In the genomic region with DNA sequence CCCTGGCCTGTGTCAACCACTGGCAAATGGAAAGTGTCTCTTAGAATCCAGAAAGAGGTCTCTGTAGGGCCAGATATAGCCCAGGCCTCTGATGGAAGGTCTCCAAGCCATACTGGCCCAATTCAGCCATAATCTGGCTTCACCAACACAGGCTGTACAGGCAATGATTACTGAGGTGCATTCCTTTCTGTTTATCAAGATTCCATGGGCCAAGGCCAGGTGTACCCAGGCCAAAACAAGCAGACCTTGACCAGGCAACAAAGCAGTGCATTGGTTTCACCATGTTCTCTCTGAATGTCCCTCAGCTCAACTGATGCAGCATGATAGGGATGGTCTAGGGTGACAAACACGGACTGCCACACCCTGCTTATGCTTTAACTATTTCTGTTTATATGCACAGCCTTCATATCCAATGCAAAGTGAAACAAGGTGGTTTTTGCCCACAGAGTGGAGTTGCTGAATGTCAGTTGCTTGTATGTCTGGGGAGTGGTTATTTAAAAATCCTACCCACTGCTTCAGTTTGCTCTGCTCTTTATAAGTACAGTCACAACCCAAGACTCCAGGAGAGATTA, we compare ENCODE assay signal across 1 cellular context.
TF ChIP-seq lines count a peak whose summit lies in the region.

No MANE protein-coding gene starts in this region.

TF ChIP-seq in HepG2, 621 proteins besides CTCF, POLR2A, EP300 and RAD21 (continued from another document and continues in another):
- TF ChIP-seq, protein P1, sequence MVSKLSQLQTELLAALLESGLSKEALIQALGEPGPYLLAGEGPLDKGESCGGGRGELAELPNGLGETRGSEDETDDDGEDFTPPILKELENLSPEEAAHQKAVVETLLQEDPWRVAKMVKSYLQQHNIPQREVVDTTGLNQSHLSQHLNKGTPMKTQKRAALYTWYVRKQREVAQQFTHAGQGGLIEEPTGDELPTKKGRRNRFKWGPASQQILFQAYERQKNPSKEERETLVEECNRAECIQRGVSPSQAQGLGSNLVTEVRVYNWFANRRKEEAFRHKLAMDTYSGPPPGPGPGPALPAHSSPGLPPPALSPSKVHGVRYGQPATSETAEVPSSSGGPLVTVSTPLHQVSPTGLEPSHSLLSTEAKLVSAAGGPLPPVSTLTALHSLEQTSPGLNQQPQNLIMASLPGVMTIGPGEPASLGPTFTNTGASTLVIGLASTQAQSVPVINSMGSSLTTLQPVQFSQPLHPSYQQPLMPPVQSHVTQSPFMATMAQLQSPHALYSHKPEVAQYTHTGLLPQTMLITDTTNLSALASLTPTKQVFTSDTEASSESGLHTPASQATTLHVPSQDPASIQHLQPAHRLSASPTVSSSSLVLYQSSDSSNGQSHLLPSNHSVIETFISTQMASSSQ (IDR thresholded peaks at IDR 0.05; ENCODE audit: low read depth): peak; percentile 73
- TF ChIP-seq, protein P1 (CRISPR knock-in tag; IDR thresholded peaks at IDR 0.05; ENCODE audit: borderline replicate concordance): peak; percentile 72; the same call in 1 of the 2 replicates
- TF ChIP-seq ZNF296 (CRISPR knock-in tag; conservative IDR thresholded peaks at IDR 0.05): no peak
- no peak for TF ChIP-seq NFIB (CRISPR knock-in tag; IDR thresholded peaks at IDR 0.05; ENCODE audit: borderline replicate concordance)
- TF ChIP-seq, protein P2, sequence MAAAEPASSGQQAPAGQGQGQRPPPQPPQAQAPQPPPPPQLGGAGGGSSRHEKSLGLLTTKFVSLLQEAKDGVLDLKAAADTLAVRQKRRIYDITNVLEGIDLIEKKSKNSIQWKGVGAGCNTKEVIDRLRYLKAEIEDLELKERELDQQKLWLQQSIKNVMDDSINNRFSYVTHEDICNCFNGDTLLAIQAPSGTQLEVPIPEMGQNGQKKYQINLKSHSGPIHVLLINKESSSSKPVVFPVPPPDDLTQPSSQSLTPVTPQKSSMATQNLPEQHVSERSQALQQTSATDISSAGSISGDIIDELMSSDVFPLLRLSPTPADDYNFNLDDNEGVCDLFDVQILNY (CRISPR knock-in tag; conservative IDR thresholded peaks at IDR 0.05): no peak
- TF ChIP-seq RFX3 (CRISPR knock-in tag; IDR thresholded peaks at IDR 0.05): no peak
- TF ChIP-seq ZNF607 (CRISPR knock-in tag; IDR thresholded peaks at IDR 0.05; ENCODE audit: borderline replicate concordance): peak; percentile 46; the same call in 1 of the 2 replicates
- TF ChIP-seq SKI (IDR thresholded peaks at IDR 0.05; ENCODE audit: partially characterized antibody): peak; percentile 73
- TF ChIP-seq ZNF780A (CRISPR knock-in tag; IDR thresholded peaks at IDR 0.05): no peak
- peak; percentile 90; the same call in 1 of the 2 replicates for TF ChIP-seq RXRA (CRISPR knock-in tag; IDR thresholded peaks at IDR 0.05)
- TF ChIP-seq, protein P3, sequence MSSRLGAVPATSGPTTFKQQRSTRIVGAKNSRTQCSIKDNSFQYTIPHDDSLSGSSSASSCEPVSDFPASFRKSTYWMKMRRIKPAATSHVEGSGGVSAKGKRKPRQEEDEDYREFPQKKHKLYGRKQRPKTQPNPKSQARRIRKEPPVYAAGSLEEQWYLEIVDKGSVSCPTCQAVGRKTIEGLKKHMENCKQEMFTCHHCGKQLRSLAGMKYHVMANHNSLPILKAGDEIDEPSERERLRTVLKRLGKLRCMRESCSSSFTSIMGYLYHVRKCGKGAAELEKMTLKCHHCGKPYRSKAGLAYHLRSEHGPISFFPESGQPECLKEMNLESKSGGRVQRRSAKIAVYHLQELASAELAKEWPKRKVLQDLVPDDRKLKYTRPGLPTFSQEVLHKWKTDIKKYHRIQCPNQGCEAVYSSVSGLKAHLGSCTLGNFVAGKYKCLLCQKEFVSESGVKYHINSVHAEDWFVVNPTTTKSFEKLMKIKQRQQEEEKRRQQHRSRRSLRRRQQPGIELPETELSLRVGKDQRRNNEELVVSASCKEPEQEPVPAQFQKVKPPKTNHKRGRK (CRISPR knock-in tag; IDR thresholded peaks at IDR 0.05): no peak
- no peak for TF ChIP-seq ZFP82 (CRISPR knock-in tag; IDR thresholded peaks at IDR 0.05; ENCODE audit: borderline replicate concordance)
- no peak for TF ChIP-seq PAX8 (CRISPR knock-in tag; IDR thresholded peaks at IDR 0.05; ENCODE audit: borderline replicate concordance)
- no peak for TF ChIP-seq NFE2 (CRISPR knock-in tag; IDR thresholded peaks at IDR 0.05)
- TF ChIP-seq, protein P4, sequence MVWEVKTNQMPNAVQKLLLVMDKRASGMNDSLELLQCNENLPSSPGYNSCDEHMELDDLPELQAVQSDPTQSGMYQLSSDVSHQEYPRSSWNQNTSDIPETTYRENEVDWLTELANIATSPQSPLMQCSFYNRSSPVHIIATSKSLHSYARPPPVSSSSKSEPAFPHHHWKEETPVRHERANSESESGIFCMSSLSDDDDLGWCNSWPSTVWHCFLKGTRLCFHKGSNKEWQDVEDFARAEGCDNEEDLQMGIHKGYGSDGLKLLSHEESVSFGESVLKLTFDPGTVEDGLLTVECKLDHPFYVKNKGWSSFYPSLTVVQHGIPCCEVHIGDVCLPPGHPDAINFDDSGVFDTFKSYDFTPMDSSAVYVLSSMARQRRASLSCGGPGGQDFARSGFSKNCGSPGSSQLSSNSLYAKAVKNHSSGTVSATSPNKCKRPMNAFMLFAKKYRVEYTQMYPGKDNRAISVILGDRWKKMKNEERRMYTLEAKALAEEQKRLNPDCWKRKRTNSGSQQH (CRISPR knock-in tag; IDR thresholded peaks at IDR 0.05; ENCODE audit: low read depth): no peak
- TF ChIP-seq ZNF749 (CRISPR knock-in tag; IDR thresholded peaks at IDR 0.05; ENCODE audit: borderline replicate concordance): no peak
- TF ChIP-seq, protein P5, sequence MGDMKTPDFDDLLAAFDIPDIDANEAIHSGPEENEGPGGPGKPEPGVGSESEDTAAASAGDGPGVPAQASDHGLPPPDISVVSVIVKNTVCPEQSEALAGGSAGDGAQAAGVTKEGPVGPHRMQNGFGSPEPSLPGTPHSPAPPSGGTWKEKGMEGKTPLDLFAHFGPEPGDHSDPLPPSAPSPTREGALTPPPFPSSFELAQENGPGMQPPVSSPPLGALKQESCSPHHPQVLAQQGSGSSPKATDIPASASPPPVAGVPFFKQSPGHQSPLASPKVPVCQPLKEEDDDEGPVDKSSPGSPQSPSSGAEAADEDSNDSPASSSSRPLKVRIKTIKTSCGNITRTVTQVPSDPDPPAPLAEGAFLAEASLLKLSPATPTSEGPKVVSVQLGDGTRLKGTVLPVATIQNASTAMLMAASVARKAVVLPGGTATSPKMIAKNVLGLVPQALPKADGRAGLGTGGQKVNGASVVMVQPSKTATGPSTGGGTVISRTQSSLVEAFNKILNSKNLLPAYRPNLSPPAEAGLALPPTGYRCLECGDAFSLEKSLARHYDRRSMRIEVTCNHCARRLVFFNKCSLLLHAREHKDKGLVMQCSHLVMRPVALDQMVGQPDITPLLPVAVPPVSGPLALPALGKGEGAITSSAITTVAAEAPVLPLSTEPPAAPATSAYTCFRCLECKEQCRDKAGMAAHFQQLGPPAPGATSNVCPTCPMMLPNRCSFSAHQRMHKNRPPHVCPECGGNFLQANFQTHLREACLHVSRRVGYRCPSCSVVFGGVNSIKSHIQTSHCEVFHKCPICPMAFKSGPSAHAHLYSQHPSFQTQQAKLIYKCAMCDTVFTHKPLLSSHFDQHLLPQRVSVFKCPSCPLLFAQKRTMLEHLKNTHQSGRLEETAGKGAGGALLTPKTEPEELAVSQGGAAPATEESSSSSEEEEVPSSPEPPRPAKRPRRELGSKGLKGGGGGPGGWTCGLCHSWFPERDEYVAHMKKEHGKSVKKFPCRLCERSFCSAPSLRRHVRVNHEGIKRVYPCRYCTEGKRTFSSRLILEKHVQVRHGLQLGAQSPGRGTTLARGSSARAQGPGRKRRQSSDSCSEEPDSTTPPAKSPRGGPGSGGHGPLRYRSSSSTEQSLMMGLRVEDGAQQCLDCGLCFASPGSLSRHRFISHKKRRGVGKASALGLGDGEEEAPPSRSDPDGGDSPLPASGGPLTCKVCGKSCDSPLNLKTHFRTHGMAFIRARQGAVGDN (CRISPR knock-in tag; IDR thresholded peaks at IDR 0.05): peak; percentile 49
- TF ChIP-seq, protein P6, sequence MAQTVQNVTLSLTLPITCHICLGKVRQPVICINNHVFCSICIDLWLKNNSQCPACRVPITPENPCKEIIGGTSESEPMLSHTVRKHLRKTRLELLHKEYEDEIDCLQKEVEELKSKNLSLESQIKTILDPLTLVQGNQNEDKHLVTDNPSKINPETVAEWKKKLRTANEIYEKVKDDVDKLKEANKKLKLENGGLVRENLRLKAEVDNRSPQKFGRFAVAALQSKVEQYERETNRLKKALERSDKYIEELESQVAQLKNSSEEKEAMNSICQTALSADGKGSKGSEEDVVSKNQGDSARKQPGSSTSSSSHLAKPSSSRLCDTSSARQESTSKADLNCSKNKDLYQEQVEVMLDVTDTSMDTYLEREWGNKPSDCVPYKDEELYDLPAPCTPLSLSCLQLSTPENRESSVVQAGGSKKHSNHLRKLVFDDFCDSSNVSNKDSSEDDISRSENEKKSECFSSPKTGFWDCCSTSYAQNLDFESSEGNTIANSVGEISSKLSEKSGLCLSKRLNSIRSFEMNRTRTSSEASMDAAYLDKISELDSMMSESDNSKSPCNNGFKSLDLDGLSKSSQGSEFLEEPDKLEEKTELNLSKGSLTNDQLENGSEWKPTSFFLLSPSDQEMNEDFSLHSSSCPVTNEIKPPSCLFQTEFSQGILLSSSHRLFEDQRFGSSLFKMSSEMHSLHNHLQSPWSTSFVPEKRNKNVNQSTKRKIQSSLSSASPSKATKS (CRISPR knock-in tag; IDR thresholded peaks at IDR 0.05): no peak
- TF ChIP-seq, protein P7, sequence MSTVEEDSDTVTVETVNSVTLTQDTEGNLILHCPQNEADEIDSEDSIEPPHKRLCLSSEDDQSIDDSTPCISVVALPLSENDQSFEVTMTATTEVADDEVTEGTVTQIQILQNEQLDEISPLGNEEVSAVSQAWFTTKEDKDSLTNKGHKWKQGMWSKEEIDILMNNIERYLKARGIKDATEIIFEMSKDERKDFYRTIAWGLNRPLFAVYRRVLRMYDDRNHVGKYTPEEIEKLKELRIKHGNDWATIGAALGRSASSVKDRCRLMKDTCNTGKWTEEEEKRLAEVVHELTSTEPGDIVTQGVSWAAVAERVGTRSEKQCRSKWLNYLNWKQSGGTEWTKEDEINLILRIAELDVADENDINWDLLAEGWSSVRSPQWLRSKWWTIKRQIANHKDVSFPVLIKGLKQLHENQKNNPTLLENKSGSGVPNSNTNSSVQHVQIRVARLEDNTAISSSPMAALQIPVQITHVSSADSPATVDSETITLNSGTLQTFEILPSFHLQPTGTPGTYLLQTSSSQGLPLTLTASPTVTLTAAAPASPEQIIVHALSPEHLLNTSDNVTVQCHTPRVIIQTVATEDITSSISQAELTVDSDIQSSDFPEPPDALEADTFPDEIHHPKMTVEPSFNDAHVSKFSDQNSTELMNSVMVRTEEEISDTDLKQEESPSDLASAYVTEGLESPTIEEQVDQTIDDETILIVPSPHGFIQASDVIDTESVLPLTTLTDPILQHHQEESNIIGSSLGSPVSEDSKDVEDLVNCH (CRISPR knock-in tag; IDR thresholded peaks at IDR 0.05): no peak
- no peak for TF ChIP-seq SMAD1 (CRISPR knock-in tag; IDR thresholded peaks at IDR 0.05; ENCODE audit: borderline replicate concordance, low read depth)
- TF ChIP-seq NCOA2 (CRISPR knock-in tag; IDR thresholded peaks at IDR 0.05): peak; percentile 97
- no peak for TF ChIP-seq LCORL (IDR thresholded peaks at IDR 0.05)
- peak; percentile 81 for TF ChIP-seq LCORL (CRISPR knock-in tag; IDR thresholded peaks at IDR 0.05)
- TF ChIP-seq, protein P8, sequence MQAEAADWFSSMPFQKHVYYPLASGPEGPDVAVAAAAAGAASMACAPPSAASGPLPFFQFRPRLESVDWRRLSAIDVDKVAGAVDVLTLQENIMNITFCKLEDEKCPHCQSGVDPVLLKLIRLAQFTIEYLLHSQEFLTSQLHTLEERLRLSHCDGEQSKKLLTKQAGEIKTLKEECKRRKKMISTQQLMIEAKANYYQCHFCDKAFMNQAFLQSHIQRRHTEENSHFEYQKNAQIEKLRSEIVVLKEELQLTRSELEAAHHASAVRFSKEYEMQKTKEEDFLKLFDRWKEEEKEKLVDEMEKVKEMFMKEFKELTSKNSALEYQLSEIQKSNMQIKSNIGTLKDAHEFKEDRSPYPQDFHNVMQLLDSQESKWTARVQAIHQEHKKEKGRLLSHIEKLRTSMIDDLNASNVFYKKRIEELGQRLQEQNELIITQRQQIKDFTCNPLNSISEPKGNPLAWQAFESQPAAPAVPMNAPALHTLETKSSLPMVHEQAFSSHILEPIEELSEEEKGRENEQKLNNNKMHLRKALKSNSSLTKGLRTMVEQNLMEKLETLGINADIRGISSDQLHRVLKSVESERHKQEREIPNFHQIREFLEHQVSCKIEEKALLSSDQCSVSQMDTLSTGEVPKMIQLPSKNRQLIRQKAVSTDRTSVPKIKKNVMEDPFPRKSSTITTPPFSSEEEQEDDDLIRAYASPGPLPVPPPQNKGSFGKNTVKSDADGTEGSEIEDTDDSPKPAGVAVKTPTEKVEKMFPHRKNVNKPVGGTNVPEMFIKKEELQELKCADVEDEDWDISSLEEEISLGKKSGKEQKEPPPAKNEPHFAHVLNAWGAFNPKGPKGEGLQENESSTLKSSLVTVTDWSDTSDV (CRISPR knock-in tag; IDR thresholded peaks at IDR 0.05): no peak
- peak; percentile 75; the same call in 1 of the 2 replicates for TF ChIP-seq FOXK1 (CRISPR knock-in tag; IDR thresholded peaks at IDR 0.05; ENCODE audit: borderline replicate concordance, low read depth)
- no peak; the same call in 1 of the 2 replicates for TF ChIP-seq GABPB1 (CRISPR knock-in tag; IDR thresholded peaks at IDR 0.05)
- no peak for TF ChIP-seq MAFG (CRISPR knock-in tag; IDR thresholded peaks at IDR 0.05)
